ENCODE assay signal across 8 cellular contexts in the genomic region with DNA sequence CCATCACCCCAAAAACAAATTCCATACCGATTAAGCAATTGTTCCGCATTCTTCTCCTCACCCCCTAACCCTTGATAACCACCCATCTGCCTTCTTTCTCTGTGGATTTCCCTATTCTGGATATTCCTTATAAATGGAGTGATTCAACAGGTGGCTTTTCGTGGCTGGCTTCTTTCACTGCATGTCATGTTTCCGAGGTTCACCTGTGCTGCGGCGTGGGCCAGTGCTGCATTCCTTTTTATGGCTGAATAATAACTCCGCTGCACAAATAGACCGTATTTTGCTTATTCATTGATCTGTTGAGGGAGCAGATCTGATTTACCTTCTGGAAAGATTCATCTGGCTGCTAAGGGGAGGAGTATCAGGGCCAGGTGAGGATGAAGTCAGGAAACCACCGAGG.
"Had no signal": no experiment of that assay in that cellular context is flagged by ENCODE, and none has a peak within 500 bp of the region (broad histone marks: within the 10 kb centered on the region; RNA-seq: fewer than 3 reads in every experiment).

No MANE protein-coding gene starts in this region.

- DNase-seq: GM23248, GOT3, H7, H9, HCEC 1CT, HFFc6 had no signal

- H2AFZ ChIP-seq: GM23248, GM23338 had no signal

- H3K36me3 ChIP-seq: HAP-1 had no signal

- H3K4me2 ChIP-seq: GM23338 had no signal

- H3K4me3 ChIP-seq: GM23248, GM23338, HAP-1 had no signal

- H3K4me1 ChIP-seq: HAP-1 had no signal

- H3K9ac ChIP-seq: GM23248 had no signal

- H3K9me3 ChIP-seq: HAP-1 had no signal

- ATAC-seq: GM23338 had no signal

- H3K27ac ChIP-seq: GM23248 had no signal
